In genomic region chr2:221134718-221135117, GRCh38 we compare ENCODE assay signal across 12 cellular contexts.
"Had no signal": no experiment of that assay in that cellular context is flagged by ENCODE, and none has a peak within 500 bp of the region (broad histone marks: within the 10 kb centered on the region; RNA-seq: fewer than 3 reads in every experiment).

No MANE protein-coding gene starts in this region.

- H3K4me3 Mint-ChIP-seq: activated CD4-positive, alpha-beta memory T cell treated with anti-CD3 and anti-CD28 coated beads, Interleukin-2, amount 10 ng/mL, durations not matched to agents 7 days and 5 days; activated naive CD8-positive, alpha-beta T cell treated with anti-CD3 and anti-CD28 coated beads, Interleukin-2, amount 10 ng/mL, durations not matched to agents 7 days and 5 days; activated T-cell treated with anti-CD3 and anti-CD28 coated beads, Interleukin-2, amount 50 U/mL, for 72 hours; nephron progenitor cell had no signal

- H3K27ac ChIP-seq: breast epithelium, upper lobe of right lung had no signal

- H3K27me3 ChIP-seq: breast epithelium, upper lobe of right lung had no signal

- H3K36me3 Mint-ChIP-seq: activated naive CD8-positive, alpha-beta T cell treated with anti-CD3 and anti-CD28 coated beads, Interleukin-2, amount 10 ng/mL, durations not matched to agents 7 days and 5 days had no signal

- H3K27me3 Mint-ChIP-seq: activated CD4-positive, alpha-beta memory T cell treated with anti-CD3 and anti-CD28 coated beads, Interleukin-2, amount 10 ng/mL, durations not matched to agents 7 days and 5 days; activated naive CD8-positive, alpha-beta T cell treated with anti-CD3 and anti-CD28 coated beads, Interleukin-2, amount 10 ng/mL, durations not matched to agents 7 days and 5 days had no signal

- H3K4me3 ChIP-seq: breast epithelium, upper lobe of right lung had no signal

- H3K27ac Mint-ChIP-seq: activated CD4-positive, alpha-beta memory T cell treated with anti-CD3 and anti-CD28 coated beads, Interleukin-2, amount 10 ng/mL, durations not matched to agents 7 days and 5 days; activated naive CD8-positive, alpha-beta T cell treated with anti-CD3 and anti-CD28 coated beads, Interleukin-2, amount 10 ng/mL, durations not matched to agents 7 days and 5 days; activated T-cell treated with anti-CD3 and anti-CD28 coated beads, Interleukin-2, amount 50 U/mL, for 72 hours; nephron progenitor cell had no signal

- DNase-seq: activated CD4-positive, alpha-beta memory T cell treated with anti-CD3 and anti-CD28 coated beads, Interleukin-2, amount 10 ng/mL, durations not matched to agents 7 days and 5 days; activated CD4-positive, CD25-positive, alpha-beta regulatory T cell treated with anti-CD3 and anti-CD28 coated beads, Interleukin-2, amount 50 U/mL, for 72 hours; activated naive CD8-positive, alpha-beta T cell treated with anti-CD3 and anti-CD28 coated beads, Interleukin-2, amount 10 ng/mL, durations not matched to agents 7 days and 5 days; activated T-cell treated with anti-CD3 and anti-CD28 coated beads, Interleukin-2, amount 50 U/mL, for 72 hours; anterior cingulate cortex; dermis blood vessel endothelial cell; nephron progenitor cell; stimulated activated CD4-positive, alpha-beta T cell treated with anti-CD3 and anti-CD28 coated beads, Interleukin-2, amount 100 ng/mL, for 48 hours; stimulated activated naive CD8-positive, alpha-beta T cell treated with anti-CD3 and anti-CD28 coated beads, Interleukin-15, Interleukin-2, amounts not matched to agents 100 U/mL and 50 U/mL, for 24 hours; upper lobe of right lung had no signal

- H3K4me1 Mint-ChIP-seq: activated CD4-positive, alpha-beta memory T cell treated with anti-CD3 and anti-CD28 coated beads, Interleukin-2, amount 10 ng/mL, durations not matched to agents 7 days and 5 days; activated naive CD8-positive, alpha-beta T cell treated with anti-CD3 and anti-CD28 coated beads, Interleukin-2, amount 10 ng/mL, durations not matched to agents 7 days and 5 days; nephron progenitor cell had no signal

- ATAC-seq: sciatic nerve; stimulated activated naive CD8-positive, alpha-beta T cell treated with anti-CD3 and anti-CD28 coated beads, Interleukin-15, Interleukin-2, amounts not matched to agents 100 U/mL and 50 U/mL, for 24 hours; upper lobe of right lung had no signal

- H3K36me3 ChIP-seq: breast epithelium, upper lobe of right lung had no signal

- H3K9me3 Mint-ChIP-seq: nephron progenitor cell had no signal

- H3K9me3 ChIP-seq: breast epithelium, upper lobe of right lung had no signal

- H3K4me1 ChIP-seq: breast epithelium, upper lobe of right lung had no signal
